ENCODE assay signal across 14 cellular contexts in genomic region chr19:8085606-8086464, GRCh38. TPM values are rescaled to one million over a fixed set of nuclear protein-coding genes. Genes with fewer than 3 reads are reported as not detected.
DNase-seq lines count a peak whose midpoint lies in the region; ATAC-seq, FAIRE-seq and TF ChIP-seq lines count a peak whose summit lies in the region.
"Had no signal": no experiment of that assay in that cellular context is flagged by ENCODE, and none has a peak within 500 bp of the region (broad histone marks: within the 10 kb centered on the region; RNA-seq: fewer than 3 reads in every experiment).

No MANE protein-coding gene starts in this region.

- no peak overlapping the region for H4K91ac ChIP-seq in neuronal stem cell (ENCODE audit: low read depth, low read length, poor library complexity)

- peak overlapping the region; percentile 56 for H3K14ac ChIP-seq in neuronal stem cell (ENCODE audit: low read length)

- TF ChIP-seq RAD21 in K562 (CRISPR knock-in tag; conservative IDR thresholded peaks at IDR 0.05 in 1 of 2, IDR thresholded peaks at IDR 0.05 in 1 of 2) = no peak

- H2AFZ ChIP-seq in K562 (ENCODE audit: low read depth, low read length) (peak overlapping the region; percentile 98), neuronal stem cell (ENCODE audit: low read length) (peak overlapping the region; percentile 79)

- no peak overlapping the region for H3K27ac Mint-ChIP-seq in CD8-positive, alpha-beta T cell

- H3K79me2 ChIP-seq in K562 (ENCODE audit: control insufficient read depth, insufficient read depth, low read length) = no peaks in the 10 kb centered on the region

- 3% methylated on average over 18 of the region's 20 CpGs for WGBS in K562 (ENCODE audit: insufficient coverage, low coverage, missing lambda C conversion rate)
- no CpG with 5 or more reads among the region's 20 CpGs for WGBS in neuronal stem cell (ENCODE audit: extremely low coverage in 2 of 2, insufficient read length in 2 of 2, insufficient replicate concordance in 1 of 2), 2 donors

- intact Hi-C loops in K562 (cut with micrococcal nuclease) = loop anchor here (5.0 kb wide), 1 partner anchor 56 kb away; no protein-coding TSS in a partner anchor
- intact Hi-C loops in CD8-positive, alpha-beta T cell (cut with DNase I, micrococcal nuclease) = no loop called here

- H3K9ac ChIP-seq in K562 (ENCODE audit: insufficient read depth in 1 of 2, low read depth in 2 of 2, low read length in 2 of 2) (peak overlapping the region; percentile 74 to 89), neuronal stem cell (ENCODE audit: low read depth, low read length, poor library complexity) (peak overlapping the region; percentile 50)
- H3K9ac ChIP-seq: KMS-11 had no signal

- BruUV-seq in K562 (replicated peaks; lab: Mats Ljungman, UMichigan) = no TSS peak

- H3K23ac ChIP-seq in neuronal stem cell (ENCODE audit: low read depth, low read length, poor library complexity) = peak overlapping the region; percentile 93

- peak overlapping the region; percentile 80 for H3K4me2 ChIP-seq in K562 (ENCODE audit: insufficient read depth, low read length)
- H3K4me2 ChIP-seq in neuronal stem cell (ENCODE audit: insufficient read depth, low read length, poor library complexity, severe bottlenecking) = no peak overlapping the region
- H3K4me2 ChIP-seq: KMS-11 had no signal

- no peaks in the 10 kb centered on the region for H3K9me3 Mint-ChIP-seq in CD8-positive, alpha-beta T cell

- in situ Hi-C loops in K562 (cut with MboI) = no loop called here

- H3K27me3 Mint-ChIP-seq in CD8-positive, alpha-beta T cell (ENCODE audit: low read depth) = peaks cover 6% of the 10 kb centered on the region

- peak overlapping the region; percentile 98 for H2AK5ac ChIP-seq in neuronal stem cell (ENCODE audit: low read depth, low read length)

- H4K20me1 ChIP-seq in K562 (replicated peaks; ENCODE audit: control insufficient read depth, insufficient read depth, low read length) = no peaks in the 10 kb centered on the region

- TF ChIP-seq CTCF in K562 (IDR thresholded peaks at IDR 0.05 in 2 of 3, conservative IDR thresholded peaks at IDR 0.05 in 1 of 3; ENCODE audit: insufficient read depth in 2 of 3, low read depth in 1 of 3, low read length in 3 of 3) = no peak
- TF ChIP-seq CTCF in CD8-positive, alpha-beta T cell (IDR thresholded peaks at IDR 0.05) = no peak

- H3K18ac ChIP-seq in neuronal stem cell (ENCODE audit: low read length) = peak overlapping the region; percentile 95

- H3K4ac ChIP-seq in neuronal stem cell (ENCODE audit: low read length) = peak overlapping the region; percentile 53

- H3K27ac ChIP-seq in K562 (ENCODE audit: extremely low read depth, low read depth, low read length) = peak overlapping the region; percentile 84
- H3K27ac ChIP-seq in neuronal stem cell (replicated peaks; ENCODE audit: low read length) = peak overlapping the region; percentile 8
- no peak overlapping the region for H3K27ac ChIP-seq in CD8-positive, alpha-beta T cell (ENCODE audit: low read depth, low read length)
- H3K27ac ChIP-seq: ascending aorta, KMS-11 had no signal

- peak; percentile 65 for TF ChIP-seq POLR2A in K562 (conservative IDR thresholded peaks at IDR 0.05)

- H3K36me3 Mint-ChIP-seq in CD8-positive, alpha-beta T cell = no peaks in the 10 kb centered on the region

- DNase-seq in H7 = peak; percentile 71
- peak; percentile 62 for DNase-seq in NCI-H510A (lab: John Stamatoyannopoulos, UW)
- peak; percentile 91 to 94 (median 92) for DNase-seq in K562 (ENCODE audit: extremely low read depth in 1 of 4, low spot score in 3 of 4)
- DNase-seq in neuronal stem cell (ENCODE audit: low spot score) = peak; percentile 41
- no peak for DNase-seq in CD8-positive, alpha-beta T cell
- no peak for DNase-seq in stimulated activated CD4-positive, alpha-beta T cell treated with anti-CD3 and anti-CD28 coated beads, Interleukin-4, amount 100 ng/mL, for 1 hour
- DNase-seq: activated CD8-positive, alpha-beta memory T cell treated with anti-CD3 and anti-CD28 coated beads, Interleukin-2, amount 50 U/mL, for 48 hours; DMS 273 treated with DMSO at 0.1 percent for 48 hours; hypothalamus; NCI-H524 had no signal

- peak; percentile 58 for TF ChIP-seq EP300 in K562 (IDR thresholded peaks at IDR 0.05; ENCODE audit: low read length)

- peak overlapping the region; percentile 78 for H2BK15ac ChIP-seq in neuronal stem cell (ENCODE audit: low read length)

- peak overlapping the region; percentile 82 for H4K8ac ChIP-seq in neuronal stem cell (ENCODE audit: low read depth, low read length)

- no peak overlapping the region for H3K4me3 Mint-ChIP-seq in CD8-positive, alpha-beta T cell

- H3K36me3 ChIP-seq in H7 (replicated peaks; ENCODE audit: control insufficient read depth, insufficient read depth, low read length) = peaks cover 25% of the 10 kb centered on the region
- no peaks in the 10 kb centered on the region for H3K36me3 ChIP-seq in K562 (ENCODE audit: control insufficient read depth, insufficient read depth, low read length)
- H3K36me3 ChIP-seq in neuronal stem cell (replicated peaks in 1 of 2; ENCODE audit: control insufficient read depth in 2 of 2, insufficient read depth in 2 of 2, low read length in 2 of 2) = peaks cover 26 to 38% of the 10 kb centered on the region in 2 donors
- no peaks in the 10 kb centered on the region for H3K36me3 ChIP-seq in CD8-positive, alpha-beta T cell (ENCODE audit: insufficient read depth, low read length)
- H3K36me3 ChIP-seq: ascending aorta had no signal

- peak overlapping the region; percentile 53 for H2BK5ac ChIP-seq in neuronal stem cell (ENCODE audit: low read length)

- H3K79me1 ChIP-seq in neuronal stem cell (ENCODE audit: low read depth, low read length) = peaks cover 2% of the 10 kb centered on the region

- no peaks in the 10 kb centered on the region; the same call in 1 of the 2 replicates for H3K9me3 ChIP-seq in K562 (replicated peaks; ENCODE audit: control insufficient read depth, insufficient read depth, low read depth, low read length)
- H3K9me3 ChIP-seq in neuronal stem cell (replicated peaks in 1 of 2; ENCODE audit: control insufficient read depth in 2 of 2, insufficient read depth in 1 of 2, low read depth in 1 of 2, low read length in 2 of 2) = peaks cover 11 to 13% of the 10 kb centered on the region in 2 donors
- no peaks in the 10 kb centered on the region for H3K9me3 ChIP-seq in CD8-positive, alpha-beta T cell (ENCODE audit: low read length)
- H3K9me3 ChIP-seq: ascending aorta had no signal

- H3K4me1 Mint-ChIP-seq in CD8-positive, alpha-beta T cell (ENCODE audit: low read depth) = no peaks in the 10 kb centered on the region

- H3K27me3 ChIP-seq in H7 (ENCODE audit: control insufficient read depth, insufficient read depth, low read length) (no peaks in the 10 kb centered on the region), K562 (ENCODE audit: control insufficient read depth in 2 of 2, insufficient read depth in 2 of 2, low read length in 2 of 2) (no peaks in the 10 kb centered on the region), neuronal stem cell (ENCODE audit: control insufficient read depth in 3 of 3, insufficient read depth in 3 of 3, low read depth in 1 of 3, low read length in 3 of 3) (no peaks in the 10 kb centered on the region)
- H3K27me3 ChIP-seq in CD8-positive, alpha-beta T cell (ENCODE audit: insufficient read depth, low read length) = no peaks in the 10 kb centered on the region
- H3K27me3 ChIP-seq: ascending aorta had no signal

- CTCF ChIA-PET in K562 (lab: Yijun Ruan, JAX; ENCODE audit: low intra/inter-chr PET ratio) = no interaction called here
- CTCF ChIA-PET in CD8-positive, alpha-beta T cell (lab: Charles Lee) = interaction anchor here (0.7 kb wide), 1 partner anchor 142 kb away, joined by 3 read pairs; the partner anchor contains the start of gene TIMM44

- H2BK120ac ChIP-seq in neuronal stem cell (ENCODE audit: low read depth, low read length) = peak overlapping the region; percentile 41

- ATAC-seq in K562 (peak; percentile 91), GM21619 (IDR thresholded peaks at IDR 0.05; ENCODE audit: unreplicated experiment) (no peak), HG03521 (IDR thresholded peaks at IDR 0.05; ENCODE audit: unreplicated experiment) (no peak)
- no peak for ATAC-seq in CD8-positive, alpha-beta T cell

- peak overlapping the region; percentile 94 for H2BK12ac ChIP-seq in neuronal stem cell (ENCODE audit: low read length)

- H3K9me1 ChIP-seq in K562 (ENCODE audit: control insufficient read depth, insufficient read depth, low read length) = no peaks in the 10 kb centered on the region

- peak; percentile 89 for FAIRE-seq in K562 (lab: Jason Lieb, UNC)

- POLR2A ChIA-PET in K562 (lab: Yijun Ruan, JAX) = interaction anchor here (0.6 to 1.4 kb wide), 4 partner anchors 15 to 29 kb away, joined by 3 to 4 read pairs (median 3); no protein-coding TSS in a partner anchor
- POLR2A ChIA-PET in CD8-positive, alpha-beta T cell (lab: Charles Lee) = no interaction called here

- H3K4me1 ChIP-seq in K562 (replicated peaks in 1 of 2; ENCODE audit: control insufficient read depth in 2 of 2, insufficient read depth in 2 of 2, low read length in 2 of 2) (peaks cover 15 to 50% of the 10 kb centered on the region in 2 experiments), neuronal stem cell (ENCODE audit: control insufficient read depth in 2 of 2, insufficient read depth in 1 of 2, low read depth in 1 of 2, low read length in 2 of 2) (peaks cover 13 to 18% of the 10 kb centered on the region in 2 donors)
- H3K4me1 ChIP-seq in CD8-positive, alpha-beta T cell (ENCODE audit: insufficient read depth, low read length) = no peaks in the 10 kb centered on the region
- H3K4me1 ChIP-seq: ascending aorta had no signal

- H3K4me3 ChIP-seq in H7 (ENCODE audit: insufficient read depth, low read depth, low read length) (no peak overlapping the region), K562 (peak overlapping the region; percentile 31), neuronal stem cell (ENCODE audit: low read length in 2 of 2) (peak overlapping the region in 1 of 2 donors; percentile 14)
- H3K4me3 ChIP-seq in CD8-positive, alpha-beta T cell (ENCODE audit: low read depth, low read length) = no peak overlapping the region
- H3K4me3 ChIP-seq: ascending aorta had no signal

RNA-seq across cellular contexts. Expression of gene CCL25, which starts 33.3 kb away (rescaled TPM):
- total RNA-seq in H7 (2014; rRNA removed; shearing (Covaris generic)) = 1.9 TPM in 1 of 2 replicates, not detected in the other
- total RNA-seq in K562 (2011; cell fraction: chromatin; rRNA removed; ENCODE audit: low replicate concordance) = not detected in 2 replicates
- total RNA-seq in K562 (2011; cell fraction: nucleolus; rRNA removed) = not detected in 2 replicates
- total RNA-seq in K562 (2011; cell fraction: nucleoplasm; rRNA removed) = not detected in 2 replicates
- total RNA-seq in K562 (2014; rRNA removed) = not detected in 2 replicates
- not detected in 2 replicates for total RNA-seq in K562 (2014; rRNA removed; fragmentation: Illumina TruSeq; extraction: Trizol)
- not detected in 2 replicates for total RNA-seq in K562 (2015; rRNA removed; fragmentation: Illumina TruSeq; extraction: Trizol)
- total RNA-seq in K562 (2021) = not detected in 2 replicates
- polyA plus RNA-seq in K562 (2011; rRNA removed) = 0.15 TPM in 1 of 2 replicates, not detected in the other
- 0.07 and 0.18 TPM in 2 replicates for polyA plus RNA-seq in K562 (2011; cell fraction: cytosol; rRNA removed)
- polyA plus RNA-seq in K562 (2011; cell fraction: nucleus; rRNA removed) = 0.14 TPM in 1 of 2 replicates, not detected in the other
- polyA plus RNA-seq in K562 (2012) = 0.10 TPM in 1 of 2 replicates, not detected in the other
- polyA plus RNA-seq in K562 (2014; fragmentation: Illumina TruSeq; extraction: Trizol) = not detected in 2 replicates
- not detected for polyA plus RNA-seq in K562 (2014; fragmentation: Nextera tagmentation; extraction: Ambion mirVana)
- not detected in 2 replicates for polyA plus RNA-seq in K562 (2014; rRNA removed)
- not detected in 2 replicates for polyA minus RNA-seq in K562 (2011; rRNA and poly(A)+ RNA removed)
- not detected in 2 replicates for polyA minus RNA-seq in K562 (2011; cell fraction: cytosol; rRNA and poly(A)+ RNA removed)
- not detected in 2 replicates for polyA minus RNA-seq in K562 (2011; cell fraction: nucleus; rRNA and poly(A)+ RNA removed)
- polyA plus RNA-seq in neuronal stem cell (2013, experiment 1 of 2) = 0.36 TPM
- 0.60 TPM for polyA plus RNA-seq in neuronal stem cell (2013, experiment 2 of 2)
- not detected for total RNA-seq in CD8-positive, alpha-beta T cell
- total RNA-seq: ascending aorta had no signal

Comparison
In these comparisons a context has a peak if more than half of its experiments do, and no peak if none do; other contexts are left out.
1. DNase-seq: peak in H7 (single experiment), NCI-H510A (single experiment), K562 (4 of 4) and neuronal stem cell (single experiment); none in CD8-positive, alpha-beta T cell (0 of 7) and stimulated activated CD4-positive, alpha-beta T cell treated with anti-CD3 and anti-CD28 coated beads, Interleukin-4, amount 100 ng/mL, for 1 hour (single experiment).